13 cellular contexts compared by ENCODE assay signal in the genomic region with DNA sequence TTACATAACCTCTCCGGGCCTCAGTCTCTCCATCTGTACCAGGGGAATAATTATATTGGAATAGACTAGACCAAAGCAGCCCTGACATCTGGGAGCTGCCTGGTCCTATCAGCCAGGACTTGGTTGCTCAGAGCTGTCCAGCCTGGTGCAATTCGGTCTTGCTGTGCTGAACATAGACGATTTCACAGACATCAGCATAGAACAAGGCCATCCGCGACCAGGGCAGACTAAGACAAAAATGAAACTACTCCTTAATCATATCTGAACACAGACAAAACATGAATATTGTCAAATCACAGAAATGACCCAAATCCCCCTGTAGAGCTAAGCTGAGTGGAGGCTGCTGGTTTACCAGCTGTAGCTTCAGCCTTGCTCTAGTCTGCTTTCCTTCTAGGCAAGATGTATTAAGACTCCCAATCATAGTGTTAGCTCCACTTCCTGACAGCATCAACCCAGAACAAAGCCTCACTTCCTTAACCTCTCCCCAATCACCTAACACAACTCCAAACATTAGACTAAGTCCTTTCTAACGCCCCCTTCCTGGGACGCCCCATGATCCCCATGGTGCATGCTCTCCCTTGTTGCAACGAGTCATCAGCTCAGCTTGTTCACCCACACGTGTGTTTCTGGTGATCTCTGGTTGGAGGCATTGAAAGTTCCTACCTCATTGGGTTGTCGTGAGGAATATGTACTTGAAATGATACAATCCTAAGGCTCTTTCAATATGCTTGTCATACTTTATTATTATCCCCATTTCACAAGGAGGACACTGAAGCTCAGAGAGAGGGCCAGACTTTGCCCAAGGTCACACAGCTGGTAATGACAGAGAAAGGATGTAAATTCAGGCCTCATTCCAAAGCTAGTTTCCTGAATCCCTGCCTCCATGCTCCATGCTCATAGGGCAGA. TPM values are rescaled to one million over a fixed set of nuclear protein-coding genes. Genes with fewer than 3 reads are reported as not detected.
DNase-seq lines count a peak whose midpoint lies in the region; ATAC-seq and TF ChIP-seq lines count a peak whose summit lies in the region.
"Had no signal": no experiment of that assay in that cellular context is flagged by ENCODE, and none has a peak within 500 bp of the region (broad histone marks: within the 10 kb centered on the region; RNA-seq: fewer than 3 reads in every experiment).

No MANE protein-coding gene starts in this region.

- H4K8ac ChIP-seq in mesenchymal stem cell (ENCODE audit: low read length): peak overlapping the region; percentile 83

- H3K18ac ChIP-seq in mesenchymal stem cell (ENCODE audit: low read depth in 1 of 2, low read length in 2 of 2): peak overlapping the region; percentile 79 to 97

- H3K9ac ChIP-seq in BLaER1 treated with 17β-estradiol and CSF1 and Interleukin-3, amounts not matched to agents 10 nM and 100 nM: peak overlapping the region in 4 of 11 experiments; percentile 11 to 78 (median 58); a peak in 5 of 22 replicates
- H3K9ac ChIP-seq in mesenchymal stem cell (ENCODE audit: low read length): peak overlapping the region; percentile 79

- H2AFZ ChIP-seq in mesenchymal stem cell (ENCODE audit: low read depth, low read length): no peak overlapping the region

- peak overlapping the region; percentile 12 to 88 for H3K4ac ChIP-seq in mesenchymal stem cell (ENCODE audit: low read depth in 1 of 2, low read length in 2 of 2)

- 0 out of 20 replicates have a peak overlapping the region, but pooled peaks of 1 of the 10 experiments have one; percentile 73 for H3K4me3 ChIP-seq in BLaER1 treated with 17β-estradiol and CSF1 and Interleukin-3, amounts not matched to agents 10 nM and 100 nM
- H3K4me3 ChIP-seq in HEK293 (ENCODE audit: low read depth, low read length) (no peak overlapping the region), mesenchymal stem cell (ENCODE audit: insufficient read depth in 1 of 2, low read depth in 1 of 2, low read length in 2 of 2) (peak overlapping the region in 1 of 2 experiments; percentile 3)
- H3K4me3 ChIP-seq: cardiac muscle cell had no signal

- H2AK5ac ChIP-seq in mesenchymal stem cell (ENCODE audit: low read length, severe bottlenecking): no peak overlapping the region

- H2BK12ac ChIP-seq in mesenchymal stem cell (ENCODE audit: low read length in 2 of 2): peak overlapping the region; percentile 94 to 98

- H3K9me3 ChIP-seq in BLaER1 treated with 17β-estradiol and CSF1 and Interleukin-3, amounts not matched to agents 10 nM and 100 nM (replicated peaks in 1 of 11): no peaks in the 10 kb centered on the region
- H3K9me3 ChIP-seq in HEK293 (ENCODE audit: control insufficient read depth, insufficient read depth, low read depth, low read length) (no peaks in the 10 kb centered on the region), mesenchymal stem cell (ENCODE audit: control insufficient read depth, low read length) (no peaks in the 10 kb centered on the region)

- peak overlapping the region; percentile 30 for H3K27ac Mint-ChIP-seq in activated T-helper 17 cell treated with anti-CD3 and anti-CD28 coated beads, Interleukin-2, amount 50 U/mL, for 72 hours

- WGBS in mesenchymal stem cell: 68% methylated on average over 9 of the region's 10 CpGs

- peak overlapping the region; percentile 48 for H3K4me3 Mint-ChIP-seq in activated T-helper 17 cell treated with anti-CD3 and anti-CD28 coated beads, Interleukin-2, amount 50 U/mL, for 72 hours

- peak overlapping the region; percentile 32 to 100 (median 90) for H3K4me2 ChIP-seq in BLaER1 treated with 17β-estradiol and CSF1 and Interleukin-3, amounts not matched to agents 10 nM and 100 nM
- no peak overlapping the region for H3K4me2 ChIP-seq in mesenchymal stem cell (ENCODE audit: low read length, poor library complexity, severe bottlenecking)

- no peaks in the 10 kb centered on the region for H3K9me3 Mint-ChIP-seq in activated T-helper 17 cell treated with anti-CD3 and anti-CD28 coated beads, Interleukin-2, amount 50 U/mL, for 72 hours

- peak overlapping the region in 9 of 11 experiments; percentile 0 to 88 (median 28); a peak in 13 of 22 replicates for H3K27ac ChIP-seq in BLaER1 treated with 17β-estradiol and CSF1 and Interleukin-3, amounts not matched to agents 10 nM and 100 nM
- H3K27ac ChIP-seq in HEK293 (ENCODE audit: extremely low read depth, low read depth, low read length): no peak overlapping the region
- H3K27ac ChIP-seq in mesenchymal stem cell (ENCODE audit: low read length, poor library complexity, severe bottlenecking): no peak overlapping the region
- H3K27ac ChIP-seq: cardiac muscle cell had no signal

- no peaks in the 10 kb centered on the region for H3K36me3 ChIP-seq in BLaER1 treated with 17β-estradiol and CSF1 and Interleukin-3, amounts not matched to agents 10 nM and 100 nM
- H3K36me3 ChIP-seq in HEK293 (ENCODE audit: control insufficient read depth in 2 of 2, insufficient read depth in 1 of 2, low read length in 2 of 2): no peaks in the 10 kb centered on the region
- no peaks in the 10 kb centered on the region for H3K36me3 ChIP-seq in mesenchymal stem cell (ENCODE audit: control insufficient read depth in 1 of 2, insufficient read depth in 2 of 2, low read depth in 1 of 2, low read length in 2 of 2)
- H3K36me3 ChIP-seq: cardiac muscle cell had no signal

- TF ChIP-seq CTCF in HEK293 (tag by site-specific recombination; IDR thresholded peaks at IDR 0.05): no peak

- peak overlapping the region; percentile 91 for H2BK120ac ChIP-seq in mesenchymal stem cell (ENCODE audit: low read depth, low read length)

- ATAC-seq in activated T-helper 17 cell treated with anti-CD3 and anti-CD28 coated beads, Interleukin-2, amount 50 U/mL, for 72 hours (replicated peaks): no peak
- ATAC-seq in GM18870 (IDR thresholded peaks at IDR 0.05; ENCODE audit: unreplicated experiment) (no peak), HG03439 (IDR thresholded peaks at IDR 0.05; ENCODE audit: unreplicated experiment) (no peak), HG03342 (IDR thresholded peaks at IDR 0.05; ENCODE audit: unreplicated experiment) (no peak)
- ATAC-seq: Panc1 had no signal

- peak overlapping the region; percentile 79 for H4K91ac ChIP-seq in mesenchymal stem cell (ENCODE audit: low read length)

- H3K4me1 Mint-ChIP-seq in activated T-helper 17 cell treated with anti-CD3 and anti-CD28 coated beads, Interleukin-2, amount 50 U/mL, for 72 hours: peaks cover 34% of the 10 kb centered on the region

- H3K79me1 ChIP-seq in mesenchymal stem cell (replicated peaks; ENCODE audit: low read length, poor library complexity, severe bottlenecking): no peaks in the 10 kb centered on the region

- H2BK5ac ChIP-seq in mesenchymal stem cell (ENCODE audit: low read depth, low read length, poor library complexity, severe bottlenecking): no peak overlapping the region

- H2BK15ac ChIP-seq in mesenchymal stem cell (ENCODE audit: low read depth, poor library complexity, severe bottlenecking): peak overlapping the region; percentile 80

- POLR2A ChIA-PET in HEK293 (lab: Yijun Ruan, JAX): interaction anchor here (1.3 kb wide), 1 partner anchor 552 kb away, joined by 3 read pairs; a partner anchor contains a TSS

- peak overlapping the region; percentile 28 to 55 for H3K14ac ChIP-seq in mesenchymal stem cell (ENCODE audit: low read length in 2 of 2)

- no peaks in the 10 kb centered on the region for H3K27me3 ChIP-seq in BLaER1 treated with 17β-estradiol and CSF1 and Interleukin-3, amounts not matched to agents 10 nM and 100 nM
- no peaks in the 10 kb centered on the region for H3K27me3 ChIP-seq in mesenchymal stem cell (ENCODE audit: control insufficient read depth in 1 of 2, insufficient read depth in 1 of 2, low read length in 2 of 2)

- H4K20me1 ChIP-seq in BLaER1 treated with 17β-estradiol and CSF1 and Interleukin-3, amounts not matched to agents 10 nM and 100 nM: no peaks in the 10 kb centered on the region

- peak; percentile 82 for DNase-seq in mesenchymal stem cell
- DNase-seq in activated gamma-delta T cell (lab: John Stamatoyannopoulos, UW): no peak
- DNase-seq: DMS79, glutamatergic neuron, NCI-H2029 had no signal

- H3K4me1 ChIP-seq in BLaER1 treated with 17β-estradiol and CSF1 and Interleukin-3, amounts not matched to agents 10 nM and 100 nM: peaks cover 84 to 94% (median 91%) of the 10 kb centered on the region in 10 experiments
- H3K4me1 ChIP-seq in HEK293 (ENCODE audit: control insufficient read depth, insufficient read depth, low read length) (peaks cover 11% of the 10 kb centered on the region), mesenchymal stem cell (ENCODE audit: control insufficient read depth, insufficient read depth, low read depth, low read length) (peaks cover 23% of the 10 kb centered on the region)

- no peak overlapping the region for H3K23ac ChIP-seq in mesenchymal stem cell (ENCODE audit: low read length in 2 of 2)

- CTCF ChIA-PET in HEK293 (lab: Yijun Ruan, JAX): interaction anchor here (0.7 to 6.9 kb wide), 7 partner anchors 13 to 632 kb away, joined by 3 to 53 read pairs (median 3); no protein-coding TSS in a partner anchor

- H3K36me3 Mint-ChIP-seq in activated T-helper 17 cell treated with anti-CD3 and anti-CD28 coated beads, Interleukin-2, amount 50 U/mL, for 72 hours (ENCODE audit: low read depth): peaks cover 9% of the 10 kb centered on the region

- H3K27me3 Mint-ChIP-seq in activated T-helper 17 cell treated with anti-CD3 and anti-CD28 coated beads, Interleukin-2, amount 50 U/mL, for 72 hours: no peaks in the 10 kb centered on the region

TF ChIP-seq in HEK293, 187 proteins besides CTCF, POLR2A, EP300 and RAD21:
- TF ChIP-seq ZIC2 (tag by site-specific recombination; IDR thresholded peaks at IDR 0.05) (peak; percentile 66; the same call in 1 of the 2 replicates), ZFHX2 (tag by site-specific recombination; conservative IDR thresholded peaks at IDR 0.05) (peak; percentile 44), ZNF623 (tag by site-specific recombination; IDR thresholded peaks at IDR 0.05) (no peak), ZNF19 (tag by site-specific recombination; IDR thresholded peaks at IDR 0.05; ENCODE audit: low read depth) (no peak), ZNF114 (tag by site-specific recombination; IDR thresholded peaks at IDR 0.05) (no peak), ZNF837 (tag by site-specific recombination; IDR thresholded peaks at IDR 0.05) (no peak)

RNA-seq across cellular contexts. Expression of a gene that starts 3.5 kb away (rescaled TPM):
- 10 to 100 TPM; 53.6 to 58.7 TPM for total RNA-seq in activated T-helper 17 cell treated with anti-CD3 and anti-CD28 coated beads, Interleukin-2, amount 50 U/mL, for 72 hours
- 29.8 TPM for polyA plus RNA-seq in mesenchymal stem cell (2013, experiment 1 of 2)
- 28.9 TPM for polyA plus RNA-seq in mesenchymal stem cell (2013, experiment 2 of 2)

Comparison
In these comparisons a context has a peak if more than half of its experiments do, and no peak if none do; other contexts are left out.
1. H3K27ac ChIP-seq: peak in BLaER1 treated with 17β-estradiol and CSF1 and Interleukin-3, amounts not matched to agents 10 nM and 100 nM (9 of 11); none in HEK293 (single experiment) and mesenchymal stem cell (single experiment).